ENCODE assay signal across 33 cellular contexts in genomic region chr11:121664144-121664543, GRCh38.
"Had no signal": no experiment of that assay in that cellular context is flagged by ENCODE, and none has a peak within 500 bp of the region (broad histone marks: within the 10 kb centered on the region; RNA-seq: fewer than 3 reads in every experiment).

No MANE protein-coding gene starts in this region.

- FAIRE-seq: bronchial epithelial cell had no signal

- H3K9me3 ChIP-seq: adrenal gland, ascending aorta, breast epithelium had no signal

- H3K4me1 ChIP-seq: adrenal gland, ascending aorta, body of pancreas, breast epithelium had no signal

- H3K36me3 ChIP-seq: adrenal gland, ascending aorta, brain microvascular endothelial cell, breast epithelium, cardiac muscle cell had no signal

- DNase-seq: activated effector memory CD4-positive, alpha-beta T cell treated with anti-CD3 and anti-CD28 coated beads, Interleukin-2, amount 50 U/mL, for 16 hours; activated effector memory CD4-positive, alpha-beta T cell treated with Interleukin-2 at 50 U/mL for 16 hours; activated gamma-delta T cell; activated gamma-delta T cell treated with Interleukin-2 at 50 U/mL for 16 hours; activated naive CD4-positive, alpha-beta T cell; activated naive CD4-positive, alpha-beta T cell treated with anti-CD3 and anti-CD28 coated beads for 36 hours; activated naive CD4-positive, alpha-beta T cell treated with anti-CD3 and anti-CD28 coated beads, Interleukin-2, amount 10 ng/mL, durations not matched to agents 7 days and 5 days; activated naive CD4-positive, alpha-beta T cell treated with anti-CD3 and anti-CD28 coated beads, Interleukin-2, amount 50 U/mL, for 16 hours; activated naive CD4-positive, alpha-beta T cell treated with Interleukin-2 at 50 U/mL for 16 hours; activated naive CD8-positive, alpha-beta T cell treated with anti-CD3 and anti-CD28 coated beads for 36 hours; activated naive CD8-positive, alpha-beta T cell treated with anti-CD3 and anti-CD28 coated beads, Interleukin-2, amount 10 ng/mL, durations not matched to agents 7 days and 5 days; activated naive CD8-positive, alpha-beta T cell treated with anti-CD3 and anti-CD28 coated beads, Interleukin-2, amount 50 U/mL, for 24 hours; activated T-cell treated with anti-CD3 and anti-CD28 coated beads, Interleukin-2, amount 50 U/mL, for 1 hour; activated T-cell treated with anti-CD3 and anti-CD28 coated beads, Interleukin-2, amount 50 U/mL, for 24 hours; activated T-cell treated with anti-CD3 and anti-CD28 coated beads, Interleukin-2, amount 50 U/mL, for 4 hours; activated T-cell treated with anti-CD3 and anti-CD28 coated beads, Interleukin-2, amount 50 U/mL, for 48 hours; activated T-cell treated with anti-CD3 and anti-CD28 coated beads, Interleukin-2, amount 50 U/mL, for 72 hours; adrenal gland; amniotic stem cell; amygdala; anterior cingulate cortex; aorta; body of pancreas; brain microvascular endothelial cell; caudate nucleus; central memory CD4-positive, alpha-beta T cell; cerebellar nuclear complex had no signal

- H3K27me3 ChIP-seq: adrenal gland, ascending aorta, body of pancreas, brain microvascular endothelial cell, breast epithelium, cardiac muscle cell had no signal

- H3K27ac ChIP-seq: adrenal gland, ascending aorta, body of pancreas, brain microvascular endothelial cell, breast epithelium, cardiac muscle cell had no signal

- H3K4me3 ChIP-seq: adrenal gland, ascending aorta, body of pancreas, breast epithelium, cardiac muscle cell had no signal

- ATAC-seq: activated naive CD4-positive, alpha-beta T cell treated with anti-CD3 and anti-CD28 coated beads, Interleukin-2, amount 50 U/mL, for 72 hours; activated naive CD8-positive, alpha-beta T cell treated with anti-CD3 and anti-CD28 coated beads, Interleukin-2, amount 50 U/mL, for 24 hours; activated T-cell treated with anti-CD3 and anti-CD28 coated beads, Interleukin-2, amount 50 U/mL, for 4 hours; activated T-cell treated with anti-CD3 and anti-CD28 coated beads, Interleukin-2, amount 50 U/mL, for 72 hours; activated T-helper 17 cell treated with anti-CD3 and anti-CD28 coated beads, Interleukin-2, amount 50 U/mL, for 72 hours; body of pancreas had no signal
